In the genomic region with DNA sequence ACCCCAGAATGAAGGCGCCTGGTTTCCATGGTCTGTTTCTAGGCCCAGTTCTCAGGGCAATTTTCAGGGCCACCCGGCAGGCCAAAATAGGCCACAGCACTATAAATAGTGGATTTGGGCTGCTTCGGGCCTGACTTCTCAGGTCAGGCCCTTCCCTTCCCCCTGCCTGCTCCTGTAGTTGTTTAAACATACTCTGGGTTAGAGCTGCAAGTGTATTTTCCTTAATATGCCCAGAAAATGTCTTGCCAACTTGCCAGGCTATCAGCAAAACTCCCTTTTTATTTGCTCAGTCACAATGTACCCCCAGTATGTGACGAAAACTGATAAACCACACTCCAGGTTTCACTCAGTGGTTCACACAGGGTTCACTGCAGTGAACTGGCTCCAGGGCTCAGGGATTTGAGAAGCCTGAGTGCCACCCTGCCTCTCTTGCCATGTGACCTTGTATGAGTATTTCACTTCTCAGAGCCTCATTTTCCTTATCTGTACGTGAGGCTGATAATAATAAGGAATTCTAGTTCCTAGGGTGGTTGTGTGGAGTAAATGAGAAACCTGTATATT, we compare ENCODE assay signal across 10 cellular contexts.
DNase-seq lines count a peak whose midpoint lies in the region; ATAC-seq and TF ChIP-seq lines count a peak whose summit lies in the region.
"Had no signal": no experiment of that assay in that cellular context is flagged by ENCODE, and none has a peak within 500 bp of the region (broad histone marks: within the 10 kb centered on the region; RNA-seq: fewer than 3 reads in every experiment).

No MANE protein-coding gene starts in this region.

- H3K36me3 ChIP-seq in osteoblast (ENCODE audit: insufficient read depth, low read length): no peaks in the 10 kb centered on the region
- H3K36me3 ChIP-seq: tibial nerve had no signal

- ATAC-seq in GM18511 (IDR thresholded peaks at IDR 0.05; ENCODE audit: unreplicated experiment) (peak; percentile 96), HG03196 (IDR thresholded peaks at IDR 0.05; ENCODE audit: unreplicated experiment) (peak; percentile 82)

- no peaks in the 10 kb centered on the region for H3K79me2 ChIP-seq in osteoblast (ENCODE audit: insufficient read depth, low read length)

- peaks cover 8% of the 10 kb centered on the region for H3K4me1 ChIP-seq in osteoblast (ENCODE audit: insufficient read depth, low read length)

- peak overlapping the region; percentile 4 for H2AFZ ChIP-seq in osteoblast (ENCODE audit: low read length)

- H3K9me3 ChIP-seq in osteoblast (ENCODE audit: low read depth, low read length): no peaks in the 10 kb centered on the region

- TF ChIP-seq CTCF in osteoblast (IDR thresholded peaks at IDR 0.05; ENCODE audit: extremely low read depth, low read depth, low read length): no peak

- H3K27me3 ChIP-seq in osteoblast (ENCODE audit: insufficient read depth, low read length): no peaks in the 10 kb centered on the region
- H3K27me3 ChIP-seq: tibial nerve had no signal

- DNase-seq in epithelial cell of prostate (ENCODE audit: low read depth, low spot score) (no peak), osteoblast (ENCODE audit: insufficient read length, low spot score, missing footprints) (peak; percentile 15), NCI-H524 treated with DMSO at 0.1 percent for 48 hours (lab: John Stamatoyannopoulos, UW) (no peak), NCI-H1092 treated with DMSO at 0.1 percent for 48 hours (lab: John Stamatoyannopoulos, UW) (no peak), NCI-H2171 treated with DMSO at 0.1 percent for 48 hours (lab: John Stamatoyannopoulos, UW) (no peak)
- DNase-seq in activated effector memory CD4-positive, alpha-beta T cell treated with Interleukin-2 at 50 U/mL for 16 hours: no peak
- DNase-seq: NCI-H2029 treated with DMSO at 0.1 percent for 48 hours had no signal

- peak overlapping the region; percentile 5 for H3K27ac ChIP-seq in epithelial cell of prostate
- no peak overlapping the region for H3K27ac ChIP-seq in osteoblast (ENCODE audit: low read depth, low read length)

- H4K20me1 ChIP-seq in osteoblast (ENCODE audit: insufficient read depth, low read length): no peaks in the 10 kb centered on the region

- no peak overlapping the region for H3K4me3 ChIP-seq in osteoblast (ENCODE audit: insufficient read depth, low read length)
- H3K4me3 ChIP-seq: tibial nerve had no signal

- H3K4me2 ChIP-seq in osteoblast (ENCODE audit: insufficient read depth, low read length): no peak overlapping the region
